ENCODE assay signal across 1 cellular context in the genomic region with DNA sequence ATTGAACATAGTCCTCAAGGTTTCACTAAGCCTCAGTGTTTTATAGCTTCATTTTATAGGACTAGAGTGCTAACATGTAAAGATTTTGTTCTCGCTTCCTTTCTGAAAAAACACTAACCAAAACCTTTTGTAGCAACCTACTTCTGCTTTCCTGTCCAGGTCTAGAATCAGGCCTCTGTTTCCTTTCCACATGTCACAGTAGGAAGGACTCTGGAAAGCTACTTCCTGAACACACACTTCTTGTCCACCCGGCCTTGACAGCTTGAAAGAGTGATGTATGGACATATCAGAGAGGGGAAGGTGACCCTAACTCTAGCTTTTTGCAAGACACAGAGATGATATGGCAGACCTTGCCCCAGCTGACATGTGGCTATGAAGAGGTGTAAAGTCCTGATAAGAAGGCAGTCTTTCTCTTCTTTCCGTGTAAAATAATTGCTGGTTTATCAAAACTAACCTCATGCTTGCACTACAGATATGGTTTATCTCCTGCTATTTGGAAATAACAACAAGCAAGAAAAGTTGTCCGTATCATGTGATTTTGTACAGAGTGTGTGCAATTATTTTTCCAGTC.
TF ChIP-seq lines count a peak whose summit lies in the region.

No MANE protein-coding gene starts in this region.

TF ChIP-seq in K562, 482 proteins besides CTCF, POLR2A, EP300 and RAD21 (continued from another document and continues in another):
- peak; percentile 25 for TF ChIP-seq DACH1 (IDR thresholded peaks at IDR 0.05; ENCODE audit: partially characterized antibody)
- 0 out of 2 replicates have a peak, but pooled peaks have one; percentile 59 for TF ChIP-seq ZNF764 (CRISPR knock-in tag; IDR thresholded peaks at IDR 0.05; ENCODE audit: low read depth)
- no peak; the same call in 1 of the 2 replicates for TF ChIP-seq ETV1 (tag; conservative IDR thresholded peaks at IDR 0.05; ENCODE audit: low read depth)
- TF ChIP-seq FOSL1 (tag; conservative IDR thresholded peaks at IDR 0.05), result no peak
- no peak for TF ChIP-seq TSC22D4 (tag; IDR thresholded peaks at IDR 0.05)
- no peak for TF ChIP-seq ZNF143 (CRISPR knock-in tag; IDR thresholded peaks at IDR 0.05)
- TF ChIP-seq SETDB1 (IDR thresholded peaks at IDR 0.05; ENCODE audit: low read length), result no peak
- no peak for TF ChIP-seq ZNF707 (CRISPR knock-in tag; conservative IDR thresholded peaks at IDR 0.05)
- TF ChIP-seq SRSF3 (IDR thresholded peaks at IDR 0.05; ENCODE audit: insufficient read depth, low read length), result no peak
- TF ChIP-seq ZEB2 (IDR thresholded peaks at IDR 0.05), result 0 out of 2 replicates have a peak, but pooled peaks have one; percentile 63
- peak; percentile 67 for TF ChIP-seq CEBPB (tag; IDR thresholded peaks at IDR 0.05)
- no peak for TF ChIP-seq ZNF212 (CRISPR knock-in tag; IDR thresholded peaks at IDR 0.05)
- TF ChIP-seq RNF2 (IDR thresholded peaks at IDR 0.05), result no peak
- TF ChIP-seq PHF8 (IDR thresholded peaks at IDR 0.05; ENCODE audit: borderline replicate concordance, low read length), result no peak
- TF ChIP-seq, protein P1, sequence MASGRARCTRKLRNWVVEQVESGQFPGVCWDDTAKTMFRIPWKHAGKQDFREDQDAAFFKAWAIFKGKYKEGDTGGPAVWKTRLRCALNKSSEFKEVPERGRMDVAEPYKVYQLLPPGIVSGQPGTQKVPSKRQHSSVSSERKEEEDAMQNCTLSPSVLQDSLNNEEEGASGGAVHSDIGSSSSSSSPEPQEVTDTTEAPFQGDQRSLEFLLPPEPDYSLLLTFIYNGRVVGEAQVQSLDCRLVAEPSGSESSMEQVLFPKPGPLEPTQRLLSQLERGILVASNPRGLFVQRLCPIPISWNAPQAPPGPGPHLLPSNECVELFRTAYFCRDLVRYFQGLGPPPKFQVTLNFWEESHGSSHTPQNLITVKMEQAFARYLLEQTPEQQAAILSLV (tag; IDR thresholded peaks at IDR 0.05), result no peak
- TF ChIP-seq ZKSCAN3 (CRISPR knock-in tag; IDR thresholded peaks at IDR 0.05), result no peak
- no peak for TF ChIP-seq RBM22 (IDR thresholded peaks at IDR 0.05; ENCODE audit: low read depth, low read length, poor library complexity, severe bottlenecking)
- TF ChIP-seq ELF1 (tag; IDR thresholded peaks at IDR 0.05), result peak; percentile 57
- TF ChIP-seq FUS (optimal IDR thresholded peaks at IDR 0.05; ENCODE audit: low read depth, low read length), result no peak
- no peak for TF ChIP-seq ZC3H8 (IDR thresholded peaks at IDR 0.05)
- no peak for TF ChIP-seq GTF2A2 (tag; IDR thresholded peaks at IDR 0.05)
- TF ChIP-seq ZSCAN29 (IDR thresholded peaks at IDR 0.05), result no peak
- no peak for TF ChIP-seq SLC30A9 (CRISPR knock-in tag; IDR thresholded peaks at IDR 0.05)
- no peak for TF ChIP-seq WHSC1 (IDR thresholded peaks at IDR 0.05; ENCODE audit: low read length)
- 0 out of 2 replicates have a peak, but pooled peaks have one; percentile 12 for TF ChIP-seq ZNF316 (IDR thresholded peaks at IDR 0.05)
- TF ChIP-seq BCL6 (CRISPR knock-in tag; IDR thresholded peaks at IDR 0.05), result no peak
- no peak for TF ChIP-seq E4F1 (CRISPR knock-in tag; IDR thresholded peaks at IDR 0.05; ENCODE audit: borderline replicate concordance)
- TF ChIP-seq, protein P2, sequence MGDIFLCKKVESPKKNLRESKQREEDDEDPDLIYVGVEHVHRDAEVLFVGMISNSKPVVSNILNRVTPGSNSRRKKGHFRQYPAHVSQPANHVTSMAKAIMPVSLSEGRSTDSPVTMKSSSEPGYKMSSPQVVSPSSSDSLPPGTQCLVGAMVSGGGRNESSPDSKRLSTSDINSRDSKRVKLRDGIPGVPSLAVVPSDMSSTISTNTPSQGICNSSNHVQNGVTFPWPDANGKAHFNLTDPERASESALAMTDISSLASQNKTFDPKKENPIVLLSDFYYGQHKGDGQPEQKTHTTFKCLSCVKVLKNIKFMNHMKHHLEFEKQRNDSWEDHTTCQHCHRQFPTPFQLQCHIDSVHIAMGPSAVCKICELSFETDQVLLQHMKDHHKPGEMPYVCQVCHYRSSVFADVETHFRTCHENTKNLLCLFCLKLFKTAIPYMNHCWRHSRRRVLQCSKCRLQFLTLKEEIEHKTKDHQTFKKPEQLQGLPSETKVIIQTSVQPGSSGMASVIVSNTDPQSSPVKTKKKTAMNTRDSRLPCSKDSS (IDR thresholded peaks at IDR 0.05; ENCODE audit: low read depth, partially characterized antibody), result no peak
- no peak for TF ChIP-seq ZNF699 (CRISPR knock-in tag; IDR thresholded peaks at IDR 0.05; ENCODE audit: insufficient replicate concordance)
- TF ChIP-seq BRCA1 (IDR thresholded peaks at IDR 0.05), result no peak
- no peak for TF ChIP-seq BRCA1 (CRISPR knock-in tag; IDR thresholded peaks at IDR 0.05)
- TF ChIP-seq SAP30 (IDR thresholded peaks at IDR 0.05; ENCODE audit: borderline replicate concordance, insufficient read depth, low read depth, low read length, poor library complexity, severe bottlenecking), result no peak
- TF ChIP-seq ZSCAN32 (CRISPR knock-in tag; IDR thresholded peaks at IDR 0.05), result no peak
- TF ChIP-seq, protein P3, sequence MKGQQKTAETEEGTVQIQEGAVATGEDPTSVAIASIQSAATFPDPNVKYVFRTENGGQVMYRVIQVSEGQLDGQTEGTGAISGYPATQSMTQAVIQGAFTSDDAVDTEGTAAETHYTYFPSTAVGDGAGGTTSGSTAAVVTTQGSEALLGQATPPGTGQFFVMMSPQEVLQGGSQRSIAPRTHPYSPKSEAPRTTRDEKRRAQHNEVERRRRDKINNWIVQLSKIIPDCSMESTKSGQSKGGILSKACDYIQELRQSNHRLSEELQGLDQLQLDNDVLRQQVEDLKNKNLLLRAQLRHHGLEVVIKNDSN (CRISPR knock-in tag; IDR thresholded peaks at IDR 0.05), result no peak
- TF ChIP-seq SMAD3 (CRISPR knock-in tag; conservative IDR thresholded peaks at IDR 0.05), result peak; percentile 73; the same call in 1 of the 2 replicates
- no peak for TF ChIP-seq EP400 (IDR thresholded peaks at IDR 0.05)
- no peak for TF ChIP-seq HDAC1 (IDR thresholded peaks at IDR 0.05)
- TF ChIP-seq CREB1 (IDR thresholded peaks at IDR 0.05), result no peak
- TF ChIP-seq CREB1 (CRISPR knock-in tag; IDR thresholded peaks at IDR 0.05), result no peak
- TF ChIP-seq YY1 (IDR thresholded peaks at IDR 0.05; ENCODE audit: borderline replicate concordance in 1 of 3, control insufficient read depth in 1 of 3, extremely low read depth in 1 of 3, insufficient read depth in 3 of 3, insufficient read length in 1 of 3, insufficient replicate concordance in 2 of 3, low read depth in 1 of 3, low read length in 2 of 3), result no peak
- TF ChIP-seq, protein P4, sequence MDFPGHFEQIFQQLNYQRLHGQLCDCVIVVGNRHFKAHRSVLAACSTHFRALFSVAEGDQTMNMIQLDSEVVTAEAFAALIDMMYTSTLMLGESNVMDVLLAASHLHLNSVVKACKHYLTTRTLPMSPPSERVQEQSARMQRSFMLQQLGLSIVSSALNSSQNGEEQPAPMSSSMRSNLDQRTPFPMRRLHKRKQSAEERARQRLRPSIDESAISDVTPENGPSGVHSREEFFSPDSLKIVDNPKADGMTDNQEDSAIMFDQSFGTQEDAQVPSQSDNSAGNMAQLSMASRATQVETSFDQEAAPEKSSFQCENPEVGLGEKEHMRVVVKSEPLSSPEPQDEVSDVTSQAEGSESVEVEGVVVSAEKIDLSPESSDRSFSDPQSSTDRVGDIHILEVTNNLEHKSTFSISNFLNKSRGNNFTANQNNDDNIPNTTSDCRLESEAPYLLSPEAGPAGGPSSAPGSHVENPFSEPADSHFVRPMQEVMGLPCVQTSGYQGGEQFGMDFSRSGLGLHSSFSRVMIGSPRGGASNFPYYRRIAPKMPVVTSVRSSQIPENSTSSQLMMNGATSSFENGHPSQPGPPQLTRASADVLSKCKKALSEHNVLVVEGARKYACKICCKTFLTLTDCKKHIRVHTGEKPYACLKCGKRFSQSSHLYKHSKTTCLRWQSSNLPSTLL (IDR thresholded peaks at IDR 0.05), result no peak
- TF ChIP-seq NFE2 (IDR thresholded peaks at IDR 0.05; ENCODE audit: low read depth), result peak; percentile 49; the same call in 1 of the 2 replicates
- TF ChIP-seq ZNF121 (CRISPR knock-in tag; conservative IDR thresholded peaks at IDR 0.05), result no peak
- peak; percentile 21; the same call in 1 of the 2 replicates for TF ChIP-seq BCOR (IDR thresholded peaks at IDR 0.05)
- TF ChIP-seq ELF4 (CRISPR knock-in tag; IDR thresholded peaks at IDR 0.05), result peak; percentile 94; the same call in 1 of the 2 replicates
- TF ChIP-seq, protein P5, sequence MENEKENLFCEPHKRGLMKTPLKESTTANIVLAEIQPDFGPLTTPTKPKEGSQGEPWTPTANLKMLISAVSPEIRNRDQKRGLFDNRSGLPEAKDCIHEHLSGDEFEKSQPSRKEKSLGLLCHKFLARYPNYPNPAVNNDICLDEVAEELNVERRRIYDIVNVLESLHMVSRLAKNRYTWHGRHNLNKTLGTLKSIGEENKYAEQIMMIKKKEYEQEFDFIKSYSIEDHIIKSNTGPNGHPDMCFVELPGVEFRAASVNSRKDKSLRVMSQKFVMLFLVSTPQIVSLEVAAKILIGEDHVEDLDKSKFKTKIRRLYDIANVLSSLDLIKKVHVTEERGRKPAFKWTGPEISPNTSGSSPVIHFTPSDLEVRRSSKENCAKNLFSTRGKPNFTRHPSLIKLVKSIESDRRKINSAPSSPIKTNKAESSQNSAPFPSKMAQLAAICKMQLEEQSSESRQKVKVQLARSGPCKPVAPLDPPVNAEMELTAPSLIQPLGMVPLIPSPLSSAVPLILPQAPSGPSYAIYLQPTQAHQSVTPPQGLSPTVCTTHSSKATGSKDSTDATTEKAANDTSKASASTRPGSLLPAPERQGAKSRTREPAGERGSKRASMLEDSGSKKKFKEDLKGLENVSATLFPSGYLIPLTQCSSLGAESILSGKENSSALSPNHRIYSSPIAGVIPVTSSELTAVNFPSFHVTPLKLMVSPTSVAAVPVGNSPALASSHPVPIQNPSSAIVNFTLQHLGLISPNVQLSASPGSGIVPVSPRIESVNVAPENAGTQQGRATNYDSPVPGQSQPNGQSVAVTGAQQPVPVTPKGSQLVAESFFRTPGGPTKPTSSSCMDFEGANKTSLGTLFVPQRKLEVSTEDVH (IDR thresholded peaks at IDR 0.05; ENCODE audit: low read depth, partially characterized antibody), result no peak
- no peak for TF ChIP-seq ZFP1 (CRISPR knock-in tag; IDR thresholded peaks at IDR 0.05)
- TF ChIP-seq HNRNPLL (IDR thresholded peaks at IDR 0.05; ENCODE audit: low read depth, low read length, poor library complexity, severe bottlenecking), result no peak
- TF ChIP-seq IFI16 (CRISPR knock-in tag; IDR thresholded peaks at IDR 0.05), result no peak
- TF ChIP-seq KDM1A (IDR thresholded peaks at IDR 0.05), result peak; percentile 46 to 53; a peak in 2 of 4 replicates
- TF ChIP-seq GTF2B (IDR thresholded peaks at IDR 0.05; ENCODE audit: extremely low read depth, insufficient read length), result no peak
- TF ChIP-seq SMARCA5 (IDR thresholded peaks at IDR 0.05), result no peak
- TF ChIP-seq MYNN (IDR thresholded peaks at IDR 0.05), result no peak
- no peak for TF ChIP-seq MYNN (CRISPR knock-in tag; IDR thresholded peaks at IDR 0.05)
- no peak for TF ChIP-seq ZNF224 (CRISPR knock-in tag; IDR thresholded peaks at IDR 0.05)
- TF ChIP-seq ZNF644 (tag; IDR thresholded peaks at IDR 0.05; ENCODE audit: low read depth), result peak; percentile 70; the same call in 1 of the 2 replicates
- TF ChIP-seq PURB (CRISPR knock-in tag; IDR thresholded peaks at IDR 0.05; ENCODE audit: low read depth), result no peak
- TF ChIP-seq, protein P6, sequence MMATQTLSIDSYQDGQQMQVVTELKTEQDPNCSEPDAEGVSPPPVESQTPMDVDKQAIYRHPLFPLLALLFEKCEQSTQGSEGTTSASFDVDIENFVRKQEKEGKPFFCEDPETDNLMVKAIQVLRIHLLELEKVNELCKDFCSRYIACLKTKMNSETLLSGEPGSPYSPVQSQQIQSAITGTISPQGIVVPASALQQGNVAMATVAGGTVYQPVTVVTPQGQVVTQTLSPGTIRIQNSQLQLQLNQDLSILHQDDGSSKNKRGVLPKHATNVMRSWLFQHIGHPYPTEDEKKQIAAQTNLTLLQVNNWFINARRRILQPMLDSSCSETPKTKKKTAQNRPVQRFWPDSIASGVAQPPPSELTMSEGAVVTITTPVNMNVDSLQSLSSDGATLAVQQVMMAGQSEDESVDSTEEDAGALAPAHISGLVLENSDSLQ (IDR thresholded peaks at IDR 0.05), result peak; percentile 88
- TF ChIP-seq, protein P7, sequence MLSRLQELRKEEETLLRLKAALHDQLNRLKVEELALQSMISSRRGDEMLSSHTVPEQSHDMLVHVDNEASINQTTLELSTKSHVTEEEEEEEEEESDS (CRISPR knock-in tag; IDR thresholded peaks at IDR 0.05), result no peak
- TF ChIP-seq MNT (conservative IDR thresholded peaks at IDR 0.05), result 0 out of 4 replicates have a peak, but pooled peaks of 1 of the 2 experiments have one; percentile 35
- TF ChIP-seq PPARD (CRISPR knock-in tag; IDR thresholded peaks at IDR 0.05), result no peak
- no peak for TF ChIP-seq PTRF (tag; IDR thresholded peaks at IDR 0.05)
